Comparison of ENCODE assay signal across 10 cellular contexts in genomic region chr3:134366928-134367352, GRCh38. TPM values are rescaled to one million over a fixed set of nuclear protein-coding genes. Genes with fewer than 3 reads are reported as not detected.
DNase-seq lines count a peak whose midpoint lies in the region; FAIRE-seq and TF ChIP-seq lines count a peak whose summit lies in the region.
"Had no signal": no experiment of that assay in that cellular context is flagged by ENCODE, and none has a peak within 500 bp of the region (broad histone marks: within the 10 kb centered on the region; RNA-seq: fewer than 3 reads in every experiment).

No MANE protein-coding gene starts in this region.

- H3K27me3 ChIP-seq in sigmoid colon, result no peaks in the 10 kb centered on the region

- H3K4me1 ChIP-seq in kidney (ENCODE audit: control insufficient read depth in 1 of 2, insufficient read depth in 1 of 2, low read depth in 1 of 2, low read length in 2 of 2) (peaks cover 93 to 94% of the 10 kb centered on the region in 2 donors), sigmoid colon (peaks cover 0 to 100% (median 98%) of the 10 kb centered on the region in 4 donors)

- H3K4me3 ChIP-seq in kidney (ENCODE audit: low read length in 2 of 2), result no peak overlapping the region
- H3K4me3 ChIP-seq in sigmoid colon, result no peak overlapping the region

- peaks cover 81% of the 10 kb centered on the region for H3K36me3 Mint-ChIP-seq in brain

- H3K9ac ChIP-seq in kidney (ENCODE audit: low read length in 2 of 2), result no peak overlapping the region

- peak overlapping the region in 1 of 5 experiments; percentile 39 for H3K4me3 Mint-ChIP-seq in brain

- intact Hi-C loops in kidney (cut with DNase I) (no loop called here), sigmoid colon (cut with DNase I) (loop anchor here (10.0 kb wide), 1 partner anchor 792 kb away; the partner anchor contains the start of gene CDV3)

- FAIRE-seq in kidney (lab: Jason Lieb, UNC), result no peak

- peak overlapping the region; percentile 22 to 97 (median 71) for H3K27ac Mint-ChIP-seq in brain

- 83 to 87% methylated on average over 8 of the region's 8 CpGs for WGBS in sigmoid colon, 2 donors

- no peak for TF ChIP-seq EP300 in sigmoid colon (IDR thresholded peaks at IDR 0.05)

- H3K27ac ChIP-seq in kidney (ENCODE audit: low read depth in 2 of 2, low read length in 2 of 2), result peak overlapping the region; percentile 33 to 45
- H3K27ac ChIP-seq in sigmoid colon, result peak overlapping the region; percentile 98 to 100 (median 100)

- peak; percentile 49 for DNase-seq in ELF-1 (ENCODE audit: low read depth, low spot score)
- peak; percentile 71 for DNase-seq in kidney
- peak; percentile 85 for DNase-seq in sigmoid colon
- no peak for DNase-seq in GOT3 (lab: John Stamatoyannopoulos, UW)
- no peak for DNase-seq in HT-29 (ENCODE audit: low spot score)
- no peak for DNase-seq in hepatic stellate cell (ENCODE audit: low spot score)
- no peak for DNase-seq in NK-92 treated with Interleukin-12 subunit alpha and Interleukin-12 subunit beta, amount 100 ng/mL, for 24 hours (lab: John Stamatoyannopoulos, UW)
- DNase-seq: NCI-H2081 had no signal

- H3K36me3 ChIP-seq in kidney (ENCODE audit: control insufficient read depth in 1 of 2, insufficient read depth in 2 of 2, low read length in 2 of 2) (peaks cover 53 to 89% of the 10 kb centered on the region in 2 donors), sigmoid colon (peaks cover 10 to 83% (median 55%) of the 10 kb centered on the region in 4 donors)

- H3K4me1 Mint-ChIP-seq in brain, result peaks cover 87% of the 10 kb centered on the region

- H3K27me3 Mint-ChIP-seq in brain, result no peaks in the 10 kb centered on the region

- no peak for TF ChIP-seq POLR2A in sigmoid colon (IDR thresholded peaks at IDR 0.05)

- H3K9me3 ChIP-seq in kidney (ENCODE audit: control insufficient read depth in 1 of 2, low read length in 2 of 2), result no peaks in the 10 kb centered on the region
- H3K9me3 ChIP-seq in sigmoid colon, result no peaks in the 10 kb centered on the region

- no peaks in the 10 kb centered on the region for H3K9me3 Mint-ChIP-seq in brain

- TF ChIP-seq CTCF in brain (conservative IDR thresholded peaks at IDR 0.05), result no peak
- no peak for TF ChIP-seq CTCF in kidney (IDR thresholded peaks at IDR 0.05; ENCODE audit: borderline replicate concordance, extremely low read depth, insufficient read depth)
- TF ChIP-seq CTCF in sigmoid colon (IDR thresholded peaks at IDR 0.05), result no peak

RNA-seq across cellular contexts. Expression of gene AMOTL2, which starts 7.3 kb away (rescaled TPM):
- 23.5 TPM for polyA plus RNA-seq in brain (ENCODE audit: insufficient read depth, low read depth, low replicate concordance)
- total RNA-seq in kidney, result 83.5 TPM
- 19.5 TPM for polyA plus RNA-seq in kidney (ENCODE audit: insufficient read depth, low read depth, low replicate concordance)
- 100 to 1,000 TPM in 1 of 4 donors, 10 to 100 TPM in 3; 43.5 to 112 (median 47.6) TPM for total RNA-seq in sigmoid colon
- 10 to 100 TPM in 1 of 3 donors, 1 to 10 TPM in 2; 1.6 to 13.8 (median 9.9) TPM for polyA plus RNA-seq in sigmoid colon
- total RNA-seq in HT-29 (2014; rRNA removed; shearing (Covaris generic)), result 109 and 119 TPM in 2 replicates
- total RNA-seq: T-helper 1 cell treated with Interleukin-12 subunit alpha and Interleukin-12 subunit beta and Interleukin-4 antibody, amounts not matched to agents 30 ng/mL and 1 ng/mL, for 36 hours had no signal

Comparison
In these comparisons a context has a peak if more than half of its experiments do, and no peak if none do; other contexts are left out.
1. DNase-seq: peak in ELF-1 (single experiment), kidney (single experiment) and sigmoid colon (single experiment); none in GOT3 (single experiment), HT-29 (single experiment), hepatic stellate cell (single experiment) and NK-92 treated with Interleukin-12 subunit alpha and Interleukin-12 subunit beta, amount 100 ng/mL, for 24 hours (single experiment).